14 cellular contexts compared by ENCODE assay signal in genomic region chr3:125115640-125116039, GRCh38. TPM values are rescaled to one million over a fixed set of nuclear protein-coding genes. Genes with fewer than 3 reads are reported as not detected.
DNase-seq lines count a peak whose midpoint lies in the region; ATAC-seq and TF ChIP-seq lines count a peak whose summit lies in the region.
"Had no signal": no experiment of that assay in that cellular context is flagged by ENCODE, and none has a peak within 500 bp of the region (broad histone marks: within the 10 kb centered on the region; RNA-seq: fewer than 3 reads in every experiment).

No MANE protein-coding gene starts in this region.

- H3K9ac ChIP-seq in BLaER1 treated with 17β-estradiol and CSF1 and Interleukin-3, amounts not matched to agents 10 nM and 100 nM = no peak overlapping the region

- peaks cover 0 to 6% (median 0%) of the 10 kb centered on the region in 11 experiments; a peak in 1 of 22 replicates for H4K20me1 ChIP-seq in BLaER1 treated with 17β-estradiol and CSF1 and Interleukin-3, amounts not matched to agents 10 nM and 100 nM

- H3K36me3 ChIP-seq in BLaER1 treated with 17β-estradiol and CSF1 and Interleukin-3, amounts not matched to agents 10 nM and 100 nM = no peaks in the 10 kb centered on the region
- H3K36me3 ChIP-seq in H7 (replicated peaks; ENCODE audit: control insufficient read depth, insufficient read depth, low read length) (no peaks in the 10 kb centered on the region), sigmoid colon (no peaks in the 10 kb centered on the region)

- H3K4me1 ChIP-seq in BLaER1 treated with 17β-estradiol and CSF1 and Interleukin-3, amounts not matched to agents 10 nM and 100 nM = peaks cover 32 to 48% (median 42%) of the 10 kb centered on the region in 10 experiments
- peaks cover 0 to 18% (median 14%) of the 10 kb centered on the region in 4 donors for H3K4me1 ChIP-seq in sigmoid colon

- peak overlapping the region in 7 of 11 experiments; percentile 32 to 72 (median 62); a peak in 10 of 22 replicates for H3K4me2 ChIP-seq in BLaER1 treated with 17β-estradiol and CSF1 and Interleukin-3, amounts not matched to agents 10 nM and 100 nM

- no peaks in the 10 kb centered on the region for H3K9me3 ChIP-seq in BLaER1 treated with 17β-estradiol and CSF1 and Interleukin-3, amounts not matched to agents 10 nM and 100 nM (replicated peaks in 1 of 11)
- no peaks in the 10 kb centered on the region for H3K9me3 ChIP-seq in sigmoid colon

- H3K27me3 ChIP-seq in BLaER1 treated with 17β-estradiol and CSF1 and Interleukin-3, amounts not matched to agents 10 nM and 100 nM = peaks cover 0 to 40% (median 2%) of the 10 kb centered on the region in 11 experiments; a peak in 10 of 22 replicates
- H3K27me3 ChIP-seq in H7 (ENCODE audit: control insufficient read depth, insufficient read depth, low read length) = no peaks in the 10 kb centered on the region; the same call in 1 of the 2 replicates
- H3K27me3 ChIP-seq in sigmoid colon = no peaks in the 10 kb centered on the region

- H3K4me3 ChIP-seq in BLaER1 treated with 17β-estradiol and CSF1 and Interleukin-3, amounts not matched to agents 10 nM and 100 nM = no peak overlapping the region
- H3K4me3 ChIP-seq in H7 (ENCODE audit: insufficient read depth, low read depth, low read length) (no peak overlapping the region), sigmoid colon (no peak overlapping the region)

- CTCF ChIA-PET in GM10248 (lab: Yijun Ruan, JAX) = interaction anchor here (1.0 to 1.9 kb wide), 4 partner anchors 8 to 35 kb away, joined by 3 to 7 read pairs (median 3); no protein-coding TSS in a partner anchor

- H3K27me3 Mint-ChIP-seq in natural killer cell treated with Interleukin-12 subunit alpha and Interleukin-12 subunit beta and Interleukin-15 and Interleukin-18, amount 100 ng/mL, for 72 hours = no peaks in the 10 kb centered on the region

- H3K9me3 Mint-ChIP-seq in natural killer cell treated with Interleukin-12 subunit alpha and Interleukin-12 subunit beta and Interleukin-15 and Interleukin-18, amount 100 ng/mL, for 72 hours = no peaks in the 10 kb centered on the region
- H3K9me3 Mint-ChIP-seq: CD14-positive monocyte had no signal

- peak overlapping the region in 1 of 2 donors; percentile 84 for H3K27ac Mint-ChIP-seq in natural killer cell treated with Interleukin-12 subunit alpha and Interleukin-12 subunit beta and Interleukin-15 and Interleukin-18, amount 100 ng/mL, for 72 hours

- H3K27ac ChIP-seq in BLaER1 treated with 17β-estradiol and CSF1 and Interleukin-3, amounts not matched to agents 10 nM and 100 nM = no peak overlapping the region
- H3K27ac ChIP-seq in sigmoid colon = peak overlapping the region in 1 of 4 donors; percentile 47

- no peaks in the 10 kb centered on the region for H3K36me3 Mint-ChIP-seq in natural killer cell treated with Interleukin-12 subunit alpha and Interleukin-12 subunit beta and Interleukin-15 and Interleukin-18, amount 100 ng/mL, for 72 hours
- H3K36me3 Mint-ChIP-seq: CD14-positive monocyte had no signal

- peak overlapping the region; percentile 9 for H3K4me3 Mint-ChIP-seq in natural killer cell treated with Interleukin-12 subunit alpha and Interleukin-12 subunit beta and Interleukin-15 and Interleukin-18, amount 100 ng/mL, for 72 hours
- H3K4me3 Mint-ChIP-seq: CD14-positive monocyte had no signal

- DNase-seq in NCI-H1105 (lab: John Stamatoyannopoulos, UW) = peak; percentile 11
- peak; percentile 37 for DNase-seq in fibroblast of gingiva (ENCODE audit: low read depth)
- DNase-seq in natural killer cell treated with Interleukin-12 subunit alpha and Interleukin-12 subunit beta and Interleukin-15 and Interleukin-18, amount 100 ng/mL, for 72 hours (ENCODE audit: low spot score) = peak; percentile 61
- no peak for DNase-seq in H7
- DNase-seq in sigmoid colon = no peak
- no peak for DNase-seq in GM10248 (ENCODE audit: extremely low spot score)
- DNase-seq: activated CD4-positive, alpha-beta T cell treated with anti-CD3 and anti-CD28 coated beads, Interleukin-2, amount 50 U/mL, for 4 hours; activated gamma-delta T cell treated with Interleukin-2 at 50 U/mL for 16 hours; foreskin melanocyte; kidney; NCI-H187 had no signal

- peak in 1 of 2 donors; percentile 44 for ATAC-seq in natural killer cell treated with Interleukin-12 subunit alpha and Interleukin-12 subunit beta and Interleukin-15 and Interleukin-18, amount 100 ng/mL, for 72 hours
- ATAC-seq in GM19455 (IDR thresholded peaks at IDR 0.05; ENCODE audit: unreplicated experiment) = no peak

- POLR2A ChIA-PET in GM10248 (lab: Yijun Ruan, JAX) = interaction anchor here (0.5 kb wide), 1 partner anchor 25 kb away, joined by 6 read pairs; no protein-coding TSS in a partner anchor

- 75 to 83% methylated on average over 9 of the region's 9 CpGs for WGBS in sigmoid colon, 2 donors

- TF ChIP-seq CTCF in sigmoid colon (IDR thresholded peaks at IDR 0.05) (no peak), GM10248 (IDR thresholded peaks at IDR 0.05; ENCODE audit: control extremely low read depth, extremely low read depth, low read depth, missing control alignments) (no peak)

- no peak for TF ChIP-seq POLR2A in sigmoid colon (IDR thresholded peaks at IDR 0.05)

- intact Hi-C loops in sigmoid colon (cut with DNase I) = no loop called here

- TF ChIP-seq EP300 in sigmoid colon (IDR thresholded peaks at IDR 0.05) = no peak

- peaks cover 61 to 62% of the 10 kb centered on the region in 2 donors for H3K4me1 Mint-ChIP-seq in natural killer cell treated with Interleukin-12 subunit alpha and Interleukin-12 subunit beta and Interleukin-15 and Interleukin-18, amount 100 ng/mL, for 72 hours (ENCODE audit: low read depth in 2 of 2)

RNA-seq across cellular contexts. Expression of gene HEG1, which starts 59.8 kb away (rescaled TPM):
- 10 to 100 TPM; 14.6 to 47.0 TPM for total RNA-seq in natural killer cell treated with Interleukin-12 subunit alpha and Interleukin-12 subunit beta and Interleukin-15 and Interleukin-18, amount 100 ng/mL, for 72 hours
- total RNA-seq in H7 (2014; rRNA removed; shearing (Covaris generic)) = 18.0 and 21.1 TPM in 2 replicates
- total RNA-seq in sigmoid colon = 10 to 100 TPM; 24.5 to 61.6 (median 41.5) TPM
- 1 to 10 TPM in 2 of 3 donors, under 1 TPM in 1; 0.92 to 9.7 (median 1.8) TPM for polyA plus RNA-seq in sigmoid colon

Comparison
In these comparisons a context has a peak if more than half of its experiments do, and no peak if none do; other contexts are left out.
1. DNase-seq: peak in NCI-H1105 (single experiment), fibroblast of gingiva (single experiment) and natural killer cell treated with Interleukin-12 subunit alpha and Interleukin-12 subunit beta and Interleukin-15 and Interleukin-18, amount 100 ng/mL, for 72 hours (single experiment); none in H7 (single experiment), sigmoid colon (single experiment) and GM10248 (single experiment).